ENCODE assay signal across 18 cellular contexts in the genomic region with DNA sequence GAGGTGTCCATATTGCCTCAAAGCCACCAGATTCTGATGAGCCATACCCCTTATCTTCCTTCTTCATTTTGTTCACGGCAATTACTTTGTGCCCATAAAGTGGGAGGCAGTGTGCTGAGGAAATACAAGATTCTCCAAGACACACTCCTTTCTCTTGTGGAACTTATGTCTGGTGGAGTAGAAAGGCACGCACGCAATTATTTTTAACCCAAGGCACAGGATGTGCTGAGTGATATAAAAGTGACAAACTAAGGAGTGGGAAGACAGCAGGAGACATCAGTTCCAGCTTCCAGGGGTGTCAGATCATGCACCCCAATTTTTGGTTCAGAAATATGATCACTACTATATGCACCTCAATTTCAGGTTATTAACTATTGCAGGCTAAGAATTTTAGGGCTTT.
"Had no signal": no experiment of that assay in that cellular context is flagged by ENCODE, and none has a peak within 500 bp of the region (broad histone marks: within the 10 kb centered on the region; RNA-seq: fewer than 3 reads in every experiment).

No MANE protein-coding gene starts in this region.

- DNase-seq: cerebellar nuclear complex; erythroblast; foreskin keratinocyte; immature natural killer cell; kidney; left colon; mammary epithelial cell; naive thymus-derived CD4-positive, alpha-beta T cell; right lobe of liver; stimulated activated CD4-positive, alpha-beta T cell treated with anti-CD3 and anti-CD28 coated beads, Interleukin-4, amount 100 ng/mL, for 1 hour; stimulated activated CD8-positive, alpha-beta memory T cell treated with anti-CD3 and anti-CD28 coated beads, Interleukin-4, amount 100 ng/mL, for 48 hours; stimulated activated naive CD8-positive, alpha-beta T cell treated with anti-CD3 and anti-CD28 coated beads, Interleukin-15, Interleukin-2, amounts not matched to agents 100 U/mL and 50 U/mL, for 24 hours; testis; upper lobe of right lung had no signal

- H3K9me3 ChIP-seq: neutrophil, right lobe of liver, testis, tibial nerve, upper lobe of right lung, vagina had no signal

- ATAC-seq: foreskin keratinocyte; left colon; naive thymus-derived CD4-positive, alpha-beta T cell; right lobe of liver; stimulated activated effector memory CD8-positive, alpha-beta T cell treated with anti-CD3 and anti-CD28 coated beads, Interleukin-12 subunit alpha, Interleukin-12 subunit beta, amount 100 ng/mL, for 72 hours; stimulated activated naive CD8-positive, alpha-beta T cell treated with anti-CD3 and anti-CD28 coated beads, Interleukin-15, Interleukin-2, amounts not matched to agents 100 U/mL and 50 U/mL, for 24 hours; upper lobe of right lung had no signal

- H3K27me3 ChIP-seq: neutrophil, right lobe of liver, testis, tibial nerve, vagina had no signal

- H3K4me3 ChIP-seq: right lobe of liver, testis, tibial nerve, upper lobe of right lung, vagina had no signal

- H3K36me3 ChIP-seq: neutrophil, right lobe of liver, tibial nerve, upper lobe of right lung, vagina had no signal

- H3K27ac ChIP-seq: foreskin keratinocyte, neutrophil, right lobe of liver, testis, tibial nerve, upper lobe of right lung, vagina had no signal

- H3K4me1 ChIP-seq: testis, tibial nerve, upper lobe of right lung, vagina had no signal
